21 cellular contexts compared by ENCODE assay signal in the genomic region with DNA sequence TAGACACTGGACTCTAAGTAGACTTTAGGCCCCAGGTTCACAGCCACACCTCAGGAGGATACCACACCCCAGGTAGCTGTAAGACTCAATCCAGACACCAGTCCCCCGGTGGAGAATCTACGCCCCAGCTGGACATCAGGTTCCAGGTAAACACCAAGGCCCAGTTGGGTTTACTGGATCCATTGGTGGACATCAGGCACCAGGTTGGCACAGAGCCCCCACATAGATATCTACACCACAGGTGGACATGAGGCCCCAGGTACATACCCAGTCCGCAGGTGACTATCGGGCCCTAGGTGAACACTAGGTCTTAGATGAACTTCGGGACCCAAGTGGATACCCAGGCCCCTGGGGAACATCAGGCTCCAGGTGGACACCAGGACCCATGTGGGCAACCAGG. TPM values are rescaled to one million over a fixed set of nuclear protein-coding genes. Genes with fewer than 3 reads are reported as not detected.
"Had no signal": no experiment of that assay in that cellular context is flagged by ENCODE, and none has a peak within 500 bp of the region (broad histone marks: within the 10 kb centered on the region; RNA-seq: fewer than 3 reads in every experiment).

No MANE protein-coding gene starts in this region.

- DNase-seq: IMR-90; Kasumi-1; MM.1S; NCI-H1092 treated with DMSO at 0.1 percent for 48 hours; NCI-H1436; NCI-H1694; NCI-H187 treated with DMSO at 0.1 percent for 48 hours; NCI-H2029 treated with DMSO at 0.1 percent for 48 hours; NCI-H2171 treated with DMSO at 0.1 percent for 48 hours; NCI-H345; NCI-H446 treated with DMSO at 0.1 percent for 48 hours; NCI-H510A treated with DMSO at 0.1 percent for 48 hours; NCI-H82; NK-92 treated with Interleukin-12 subunit alpha and Interleukin-12 subunit beta, amount 100 ng/mL, for 24 hours; OCI-M1; PC-9; Peyer's patch; SHP77 treated with DMSO at 0.1 percent for 48 hours; SJCRH30 had no signal

- ATAC-seq: HepG2, Right ventricle myocardium inferior had no signal

RNA-seq across cellular contexts. Expression of a gene that starts 58.9 kb away (rescaled TPM):
- total RNA-seq: HepG2 had no signal
